Comparison of ENCODE assay signal across 20 cellular contexts in the genomic region with DNA sequence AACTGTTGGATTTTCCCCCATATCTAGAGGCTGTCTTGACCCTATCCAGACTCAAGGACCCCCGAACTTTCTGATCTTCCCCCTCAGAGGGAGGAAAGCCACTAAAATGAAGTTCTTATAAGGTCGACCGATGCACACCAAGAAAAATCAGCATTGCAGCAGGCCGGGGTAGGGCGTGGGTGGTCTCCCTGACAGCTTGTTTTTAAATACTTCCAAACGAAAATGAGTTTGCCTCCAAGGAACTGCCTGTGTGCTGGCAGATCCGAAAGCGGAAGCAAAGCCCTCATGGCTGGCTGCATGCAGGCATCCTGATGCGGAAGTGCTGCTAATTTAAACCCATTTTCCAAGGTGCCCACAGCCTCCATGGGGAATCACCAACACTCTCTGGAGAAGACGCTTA.
"Had no signal": no experiment of that assay in that cellular context is flagged by ENCODE, and none has a peak within 500 bp of the region (broad histone marks: within the 10 kb centered on the region; RNA-seq: fewer than 3 reads in every experiment).

No MANE protein-coding gene starts in this region.

- H3K4me3 ChIP-seq: SJCRH30 had no signal

- ATAC-seq: Panc1, PC-3, Right ventricle myocardium inferior, SK-N-SH treated with all-trans-retinoic acid at 6 μM for 48 hours had no signal

- H3K27ac ChIP-seq: SJCRH30 had no signal

- H3K27me3 ChIP-seq: SJCRH30 had no signal

- H3K4me1 ChIP-seq: SJCRH30 had no signal

- H3K36me3 ChIP-seq: SJCRH30 had no signal

- DNase-seq: KBM-7; MM.1S; NCI-H1092 treated with DMSO at 0.1 percent for 48 hours; NCI-H1417; NCI-H1436 treated with DMSO at 0.1 percent for 48 hours; NCI-H1694; NCI-H187 treated with DMSO at 0.1 percent for 48 hours; NCI-H2029 treated with DMSO at 0.1 percent for 48 hours; NCI-H2171 treated with DMSO at 0.1 percent for 48 hours; NCI-H345; NCI-H524; NCI-H69; NCI-H774; NK-92 treated with Interleukin-12 subunit alpha and Interleukin-12 subunit beta, amount 100 ng/mL, for 24 hours; PC-3; SHP77 treated with DMSO at 0.1 percent for 48 hours; SJCRH30 had no signal
